ENCODE assay signal across 8 cellular contexts in genomic region chr7:102272075-102272916, GRCh38. TPM values are rescaled to one million over a fixed set of nuclear protein-coding genes. Genes with fewer than 3 reads are reported as not detected.
A peak's percentile ranks its signal among the peaks of the same experiment; 100 is the strongest.
DNase-seq lines count a peak whose midpoint lies in the region; ATAC-seq and TF ChIP-seq lines count a peak whose summit lies in the region.

No MANE protein-coding gene starts in this region.

- peak; percentile 79 for ATAC-seq in activated naive CD8-positive, alpha-beta T cell treated with anti-CD3 and anti-CD28 coated beads, Interleukin-2, amount 10 ng/mL, durations not matched to agents 7 days and 5 days (ENCODE audit: low read depth)
- peak; percentile 94 for ATAC-seq in Right ventricle myocardium superior (ENCODE audit: poor library complexity)
- ATAC-seq in psoas muscle: peak; percentile 93 to 97 (median 96)
- no peak for ATAC-seq in HG03378 (IDR thresholded peaks at IDR 0.05; ENCODE audit: unreplicated experiment)

- WGBS in psoas muscle, 3 donors: 40 to 48% (median 41%) methylated on average over 21 of the region's 21 CpGs

- H3K9me3 ChIP-seq in SU-DHL-6 (ENCODE audit: insufficient read depth, low read length) (no peaks in the 10 kb centered on the region), psoas muscle (no peaks in the 10 kb centered on the region), vagina (no peaks in the 10 kb centered on the region)

- H3K4me1 ChIP-seq in psoas muscle (no peaks in the 10 kb centered on the region), vagina (peaks cover 6% of the 10 kb centered on the region)

- peak; percentile 89 for DNase-seq in G401 (ENCODE audit: low spot score)
- peak; percentile 84 for DNase-seq in activated naive CD8-positive, alpha-beta T cell treated with anti-CD3 and anti-CD28 coated beads, Interleukin-2, amount 10 ng/mL, durations not matched to agents 7 days and 5 days
- peak; percentile 91 for DNase-seq in Right ventricle myocardium superior
- peak; percentile 83 to 91 for DNase-seq in psoas muscle
- no peak for DNase-seq in vagina (ENCODE audit: extremely low spot score in 2 of 2)

- no peak overlapping the region for H3K27ac Mint-ChIP-seq in activated naive CD8-positive, alpha-beta T cell treated with anti-CD3 and anti-CD28 coated beads, Interleukin-2, amount 10 ng/mL, durations not matched to agents 7 days and 5 days

- H3K4me3 Mint-ChIP-seq in activated naive CD8-positive, alpha-beta T cell treated with anti-CD3 and anti-CD28 coated beads, Interleukin-2, amount 10 ng/mL, durations not matched to agents 7 days and 5 days: no peak overlapping the region

- H3K27ac ChIP-seq in SU-DHL-6 (ENCODE audit: low read depth, low read length) (no peak overlapping the region), psoas muscle (no peak overlapping the region), vagina (no peak overlapping the region)

- TF ChIP-seq CTCF in SU-DHL-6 (IDR thresholded peaks at IDR 0.05; ENCODE audit: insufficient read depth, low read length, poor library complexity, severe bottlenecking): peak; percentile 95
- peak; percentile 95 for TF ChIP-seq CTCF in psoas muscle (IDR thresholded peaks at IDR 0.05)
- TF ChIP-seq CTCF in vagina (IDR thresholded peaks at IDR 0.05): peak; percentile 93 to 98 (median 97)

- no peaks in the 10 kb centered on the region for H3K36me3 Mint-ChIP-seq in activated naive CD8-positive, alpha-beta T cell treated with anti-CD3 and anti-CD28 coated beads, Interleukin-2, amount 10 ng/mL, durations not matched to agents 7 days and 5 days

- H3K4me1 Mint-ChIP-seq in activated naive CD8-positive, alpha-beta T cell treated with anti-CD3 and anti-CD28 coated beads, Interleukin-2, amount 10 ng/mL, durations not matched to agents 7 days and 5 days: peaks cover 1% of the 10 kb centered on the region

- no peaks in the 10 kb centered on the region for H3K79me2 ChIP-seq in SU-DHL-6 (ENCODE audit: insufficient read depth, low read length)

- H3K9me3 Mint-ChIP-seq in activated naive CD8-positive, alpha-beta T cell treated with anti-CD3 and anti-CD28 coated beads, Interleukin-2, amount 10 ng/mL, durations not matched to agents 7 days and 5 days: no peaks in the 10 kb centered on the region

- in situ Hi-C loops in G401 (cut with HindIII; ENCODE audit: low sequenced_read_pairs): no loop called here

- TF ChIP-seq POLR2A in vagina (IDR thresholded peaks at IDR 0.05): no peak

- no peaks in the 10 kb centered on the region for H4K20me1 ChIP-seq in SU-DHL-6 (ENCODE audit: low read depth, low read length)

- no peaks in the 10 kb centered on the region for H3K9me2 ChIP-seq in SU-DHL-6 (replicated peaks; ENCODE audit: insufficient read depth, low read length)

- H3K36me3 ChIP-seq in SU-DHL-6 (ENCODE audit: low read length) (no peaks in the 10 kb centered on the region), psoas muscle (ENCODE audit: insufficient read depth in 1 of 2, low read depth in 1 of 2) (no peaks in the 10 kb centered on the region), vagina (no peaks in the 10 kb centered on the region)

- no peak for TF ChIP-seq EP300 in Ishikawa (IDR thresholded peaks at IDR 0.05; ENCODE audit: borderline replicate concordance)

- POLR2A ChIA-PET in activated naive CD8-positive, alpha-beta T cell treated with anti-CD3 and anti-CD28 coated beads, Interleukin-2, amount 10 ng/mL, durations not matched to agents 7 days and 5 days (lab: Charles Lee): no interaction called here

- no peak overlapping the region for H2AFZ ChIP-seq in SU-DHL-6 (ENCODE audit: low read depth, low read length, severe bottlenecking)

- H3K27me3 ChIP-seq in SU-DHL-6 (ENCODE audit: low read length) (no peaks in the 10 kb centered on the region), psoas muscle (ENCODE audit: insufficient read depth in 3 of 3, low read length in 2 of 3) (no peaks in the 10 kb centered on the region), vagina (no peaks in the 10 kb centered on the region)

- no peak overlapping the region for H3K4me3 ChIP-seq in SU-DHL-6 (ENCODE audit: insufficient read depth, low read length, poor library complexity, severe bottlenecking)
- no peak overlapping the region for H3K4me3 ChIP-seq in psoas muscle
- H3K4me3 ChIP-seq in vagina: no peak overlapping the region

- intact Hi-C loops in Right ventricle myocardium superior (cut with DNase I) (loop anchor here (2.0 to 10.0 kb wide), 3 partner anchors 585 to 729 kb away; no protein-coding TSS in a partner anchor), psoas muscle (cut with DNase I) (loop anchor here (1.0 to 10.0 kb wide), 7 partner anchors 583 to 910 kb away; partner anchors contain the start of gene COL26A1 (in 1 of the 2)), vagina (cut with DNase I) (no loop called here)

- H3K27me3 Mint-ChIP-seq in activated naive CD8-positive, alpha-beta T cell treated with anti-CD3 and anti-CD28 coated beads, Interleukin-2, amount 10 ng/mL, durations not matched to agents 7 days and 5 days: no peaks in the 10 kb centered on the region

- TF ChIP-seq RAD21 in Ishikawa (IDR thresholded peaks at IDR 0.05; ENCODE audit: low read depth): peak; percentile 98

- no peaks in the 10 kb centered on the region for H3F3A ChIP-seq in SU-DHL-6 (ENCODE audit: insufficient read depth)

- no peak overlapping the region for H3K9ac ChIP-seq in SU-DHL-6 (ENCODE audit: low read length)

- no peak overlapping the region for H3K4me2 ChIP-seq in SU-DHL-6 (ENCODE audit: low read depth, low read length, poor library complexity, severe bottlenecking)

TF ChIP-seq in Ishikawa, 13 proteins besides CTCF, POLR2A, EP300 and RAD21:
- TF ChIP-seq, protein P1, sequence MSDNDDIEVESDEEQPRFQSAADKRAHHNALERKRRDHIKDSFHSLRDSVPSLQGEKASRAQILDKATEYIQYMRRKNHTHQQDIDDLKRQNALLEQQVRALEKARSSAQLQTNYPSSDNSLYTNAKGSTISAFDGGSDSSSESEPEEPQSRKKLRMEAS (IDR thresholded peaks at IDR 0.05): no peak
- TF ChIP-seq CEBPB (IDR thresholded peaks at IDR 0.05) (no peak), TAF1 (IDR thresholded peaks at IDR 0.05; ENCODE audit: low read depth) (no peak)
TF ChIP-seq in Ishikawa: peak in this region for 0.

RNA-seq across cellular contexts. Expression of gene SH2B2, which starts 14.4 kb away (rescaled TPM):
- total RNA-seq in G401 (2014; rRNA removed; shearing (Covaris generic)): 31.6 and 43.6 TPM in 2 replicates
- total RNA-seq in activated naive CD8-positive, alpha-beta T cell treated with anti-CD3 and anti-CD28 coated beads, Interleukin-2, amount 10 ng/mL, durations not matched to agents 7 days and 5 days: 1 to 10 TPM in 1 of 2 experiments, under 1 TPM in 1; 0.97 to 1.2 TPM
- 0.67 TPM for total RNA-seq in Right ventricle myocardium superior
- total RNA-seq in psoas muscle: 10 to 100 TPM; 26.2 to 36.3 (median 29.0) TPM
- polyA plus RNA-seq in psoas muscle: 10 to 100 TPM; 13.1 to 27.3 (median 18.6) TPM
- 8.8 TPM for total RNA-seq in vagina

Comparison
In these comparisons a context has a peak if more than half of its experiments do, and no peak if none do; other contexts are left out.
1. DNase-seq: peak in G401 (single experiment), activated naive CD8-positive, alpha-beta T cell treated with anti-CD3 and anti-CD28 coated beads, Interleukin-2, amount 10 ng/mL, durations not matched to agents 7 days and 5 days (single experiment), Right ventricle myocardium superior (single experiment) and psoas muscle (2 of 2); none in vagina (0 of 2).
2. Peak in every context shown above with its lines, with median percentiles within 50 percentile points of each other: CTCF ChIP-seq.